Comparison of ENCODE assay signal across 19 cellular contexts in the genomic region with DNA sequence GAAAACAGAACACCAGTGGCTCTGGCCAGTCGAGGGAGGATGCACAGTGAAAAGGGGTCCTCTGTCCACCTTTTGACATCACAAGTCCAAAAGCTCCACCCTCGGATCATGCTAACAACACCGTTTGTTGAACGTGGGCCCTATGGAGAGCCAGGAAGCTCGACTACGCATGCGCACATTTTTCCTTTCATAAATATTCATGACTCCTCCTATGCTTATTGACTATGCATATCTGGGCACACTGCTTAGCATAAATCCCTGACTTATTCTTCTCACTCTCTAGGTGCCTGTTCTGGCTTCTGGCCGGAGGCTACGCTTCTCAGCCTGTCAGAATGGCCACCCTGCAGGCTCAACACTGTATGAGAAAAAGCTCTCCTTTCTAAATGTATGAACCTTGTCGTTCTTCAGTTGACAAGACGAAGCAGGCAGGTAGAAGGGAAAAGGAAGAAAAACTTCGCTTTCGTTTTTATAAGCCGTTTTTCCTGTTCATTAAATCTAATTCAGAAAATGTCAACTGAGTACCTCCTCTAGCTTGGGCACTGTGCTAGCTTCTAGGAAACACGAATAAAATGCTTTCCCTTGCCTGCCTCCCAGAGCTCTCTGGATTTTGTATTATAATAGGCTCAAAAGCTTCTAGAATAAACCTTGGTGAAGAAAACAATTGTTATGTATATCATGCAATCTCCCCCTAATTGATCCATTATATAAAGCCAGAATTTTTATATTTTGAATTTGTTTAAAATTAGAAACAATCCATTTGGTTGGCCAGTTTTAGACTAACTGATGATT.
DNase-seq lines count a peak whose midpoint lies in the region; ATAC-seq, FAIRE-seq and TF ChIP-seq lines count a peak whose summit lies in the region.
"Had no signal": no experiment of that assay in that cellular context is flagged by ENCODE, and none has a peak within 500 bp of the region (broad histone marks: within the 10 kb centered on the region; RNA-seq: fewer than 3 reads in every experiment).

No MANE protein-coding gene starts in this region.

- no peaks in the 10 kb centered on the region for H3F3A ChIP-seq in neural cell (ENCODE audit: insufficient read depth, low read length, poor library complexity, severe bottlenecking)

- no peak for TF ChIP-seq EP300 in K562 (IDR thresholded peaks at IDR 0.05; ENCODE audit: low read length)
- TF ChIP-seq EP300 in neural cell (conservative IDR thresholded peaks at IDR 0.05; ENCODE audit: poor library complexity, severe bottlenecking), result no peak
- no peak for TF ChIP-seq EP300 in tibial nerve (IDR thresholded peaks at IDR 0.05)

- H3K9me1 ChIP-seq in K562 (ENCODE audit: control insufficient read depth, insufficient read depth, low read length), result no peaks in the 10 kb centered on the region

- H3K27ac ChIP-seq in K562 (ENCODE audit: extremely low read depth, low read depth, low read length) (no peak overlapping the region), neural cell (ENCODE audit: low read length) (peak overlapping the region; percentile 26), A673 (ENCODE audit: low read depth, low read length, poor library complexity, severe bottlenecking) (no peak overlapping the region), tibial nerve (no peak overlapping the region)
- H3K27ac ChIP-seq: 22Rv1, C4-2B, KMS-11, Peyer's patch had no signal

- in situ Hi-C loops in K562 (cut with MboI), result no loop called here

- no peaks in the 10 kb centered on the region for H3K4me1 ChIP-seq in K562 (replicated peaks in 1 of 2; ENCODE audit: control insufficient read depth in 2 of 2, insufficient read depth in 2 of 2, low read length in 2 of 2)
- H3K4me1 ChIP-seq in A673 (ENCODE audit: insufficient read depth, low read length, poor library complexity, severe bottlenecking), result no peaks in the 10 kb centered on the region
- H3K4me1 ChIP-seq in tibial nerve, result no peaks in the 10 kb centered on the region
- H3K4me1 ChIP-seq: Peyer's patch had no signal

- CTCF ChIA-PET in K562 (lab: Yijun Ruan, JAX; ENCODE audit: low intra/inter-chr PET ratio), result no interaction called here
- CTCF ChIA-PET in A673 (lab: Charles Lee), result no interaction called here

- no peak overlapping the region for H3K9ac ChIP-seq in K562 (ENCODE audit: insufficient read depth in 1 of 2, low read depth in 2 of 2, low read length in 2 of 2)
- H3K9ac ChIP-seq in neural cell (ENCODE audit: low read length), result no peak overlapping the region
- H3K9ac ChIP-seq: KMS-11 had no signal

- H3K9me3 ChIP-seq in K562 (replicated peaks; ENCODE audit: control insufficient read depth, insufficient read depth, low read depth, low read length) (no peaks in the 10 kb centered on the region), neural cell (ENCODE audit: low read length) (no peaks in the 10 kb centered on the region), A673 (ENCODE audit: low read depth, low read length, poor library complexity, severe bottlenecking) (peaks cover 10% of the 10 kb centered on the region), tibial nerve (no peaks in the 10 kb centered on the region)
- H3K9me3 ChIP-seq: Peyer's patch had no signal

- H3K27me3 ChIP-seq in K562 (ENCODE audit: control insufficient read depth in 2 of 2, insufficient read depth in 2 of 2, low read length in 2 of 2) (peaks cover 3 to 17% of the 10 kb centered on the region in 2 experiments; a peak in 4 of 5 replicates), neural cell (ENCODE audit: insufficient read depth, low read depth, low read length) (no peaks in the 10 kb centered on the region), A673 (replicated peaks; ENCODE audit: insufficient read depth, low read depth, low read length, poor library complexity) (no peaks in the 10 kb centered on the region), tibial nerve (no peaks in the 10 kb centered on the region)
- H3K27me3 ChIP-seq: Peyer's patch had no signal

- H3K9me2 ChIP-seq in neural cell (ENCODE audit: insufficient read depth, low read length), result no peaks in the 10 kb centered on the region

- H3K4me3 ChIP-seq in K562, result no peak overlapping the region
- H3K4me3 ChIP-seq in neural cell (ENCODE audit: low read length), result no peak overlapping the region
- H3K4me3 ChIP-seq in A673 (ENCODE audit: low read depth, low read length, poor library complexity, severe bottlenecking), result no peak overlapping the region
- H3K4me3 ChIP-seq in tibial nerve, result no peak overlapping the region
- H3K4me3 ChIP-seq: Peyer's patch had no signal

- 1% methylated on average over 15 of the region's 15 CpGs for WGBS in K562 (ENCODE audit: insufficient coverage, low coverage, missing lambda C conversion rate)
- 77 to 85% methylated on average over 15 of the region's 15 CpGs for WGBS in tibial nerve, 2 donors

- intact Hi-C loops in K562 (cut with micrococcal nuclease), result no loop called here
- intact Hi-C loops in A673 (cut with micrococcal nuclease; ENCODE audit: unreplicated experiment), result no loop called here

- H3K79me2 ChIP-seq in K562 (ENCODE audit: control insufficient read depth, insufficient read depth, low read length) (no peaks in the 10 kb centered on the region), neural cell (replicated peaks; ENCODE audit: insufficient read depth, low read length) (no peaks in the 10 kb centered on the region)

- H3K4me2 ChIP-seq in K562 (ENCODE audit: insufficient read depth, low read length) (no peak overlapping the region), neural cell (ENCODE audit: low read length) (no peak overlapping the region)
- H3K4me2 ChIP-seq: KMS-11 had no signal

- POLR2A ChIA-PET in K562 (lab: Yijun Ruan, JAX), result no interaction called here
- POLR2A ChIA-PET in A673 (lab: Charles Lee; ENCODE audit: low non-redundant PET), result no interaction called here

- peak; percentile 64; the same call in 2 of the 3 replicates for ATAC-seq in K562
- ATAC-seq: HepG2 had no signal

- H2AFZ ChIP-seq in K562 (ENCODE audit: low read depth, low read length) (no peak overlapping the region), neural cell (ENCODE audit: low read depth, low read length) (no peak overlapping the region)

- no peak for TF ChIP-seq POLR2A in K562 (conservative IDR thresholded peaks at IDR 0.05)
- no peak for TF ChIP-seq POLR2A in tibial nerve (IDR thresholded peaks at IDR 0.05)

- TF ChIP-seq CTCF in K562 (IDR thresholded peaks at IDR 0.05 in 2 of 3, conservative IDR thresholded peaks at IDR 0.05 in 1 of 3; ENCODE audit: insufficient read depth in 2 of 3, low read depth in 1 of 3, low read length in 3 of 3) (no peak), neural cell (IDR thresholded peaks at IDR 0.05; ENCODE audit: poor library complexity, severe bottlenecking) (no peak), A673 (conservative IDR thresholded peaks at IDR 0.05; ENCODE audit: low read depth, low read length) (no peak), tibial nerve (IDR thresholded peaks at IDR 0.05) (no peak)

- H4K20me1 ChIP-seq in K562 (replicated peaks; ENCODE audit: control insufficient read depth, insufficient read depth, low read length) (0 out of 2 replicates have a peak, but pooled peaks cover 3% of the 10 kb centered on the region), neural cell (ENCODE audit: insufficient read depth) (no peaks in the 10 kb centered on the region)

- DNase-seq in ELF-1 (ENCODE audit: low read depth, low spot score) (peak; percentile 33), NCI-H526 (lab: John Stamatoyannopoulos, UW) (peak; percentile 11 to 62), K562 (ENCODE audit: extremely low read depth in 1 of 4, low spot score in 3 of 4) (peak in 1 of 4 experiments; percentile 7), OCI-M2 (lab: John Stamatoyannopoulos, UW; ENCODE audit: unreplicated experiment) (no peak), A673 (ENCODE audit: low spot score) (no peak), tibial nerve (ENCODE audit: low spot score in 2 of 2) (no peak), KG1 (lab: John Stamatoyannopoulos, UW) (no peak)
- DNase-seq: GDM1, GOT3, NCI-H1092 treated with DMSO at 0.1 percent for 48 hours, NCI-H1436 treated with DMSO at 0.1 percent for 48 hours, NCI-H1930, NCI-H774, Peyer's patch had no signal

- H3K36me3 ChIP-seq in K562 (ENCODE audit: control insufficient read depth, insufficient read depth, low read length) (no peaks in the 10 kb centered on the region), neural cell (ENCODE audit: insufficient read depth, low read length) (no peaks in the 10 kb centered on the region), A673 (ENCODE audit: insufficient read depth, low read length, poor library complexity, severe bottlenecking) (no peaks in the 10 kb centered on the region), tibial nerve (no peaks in the 10 kb centered on the region)
- H3K36me3 ChIP-seq: Peyer's patch had no signal

- TF ChIP-seq RAD21 in K562 (CRISPR knock-in tag; conservative IDR thresholded peaks at IDR 0.05 in 1 of 2, IDR thresholded peaks at IDR 0.05 in 1 of 2), result no peak
- TF ChIP-seq RAD21 in neural cell (conservative IDR thresholded peaks at IDR 0.05), result no peak

- BruUV-seq in K562 (replicated peaks; lab: Mats Ljungman, UMichigan) (no TSS peak), A673 (replicated peaks; lab: Mats Ljungman, UMichigan) (no TSS peak)

- no peak for FAIRE-seq in K562 (lab: Jason Lieb, UNC)
- FAIRE-seq: HepG2 had no signal

TF ChIP-seq in neural cell, 6 proteins besides CTCF, POLR2A, EP300 and RAD21 (continues in another document):
- TF ChIP-seq TAF1 (IDR thresholded peaks at IDR 0.05; ENCODE audit: low read depth) (no peak), MXI1 (conservative IDR thresholded peaks at IDR 0.05; ENCODE audit: poor library complexity, severe bottlenecking) (no peak)
- TF ChIP-seq, protein P1, sequence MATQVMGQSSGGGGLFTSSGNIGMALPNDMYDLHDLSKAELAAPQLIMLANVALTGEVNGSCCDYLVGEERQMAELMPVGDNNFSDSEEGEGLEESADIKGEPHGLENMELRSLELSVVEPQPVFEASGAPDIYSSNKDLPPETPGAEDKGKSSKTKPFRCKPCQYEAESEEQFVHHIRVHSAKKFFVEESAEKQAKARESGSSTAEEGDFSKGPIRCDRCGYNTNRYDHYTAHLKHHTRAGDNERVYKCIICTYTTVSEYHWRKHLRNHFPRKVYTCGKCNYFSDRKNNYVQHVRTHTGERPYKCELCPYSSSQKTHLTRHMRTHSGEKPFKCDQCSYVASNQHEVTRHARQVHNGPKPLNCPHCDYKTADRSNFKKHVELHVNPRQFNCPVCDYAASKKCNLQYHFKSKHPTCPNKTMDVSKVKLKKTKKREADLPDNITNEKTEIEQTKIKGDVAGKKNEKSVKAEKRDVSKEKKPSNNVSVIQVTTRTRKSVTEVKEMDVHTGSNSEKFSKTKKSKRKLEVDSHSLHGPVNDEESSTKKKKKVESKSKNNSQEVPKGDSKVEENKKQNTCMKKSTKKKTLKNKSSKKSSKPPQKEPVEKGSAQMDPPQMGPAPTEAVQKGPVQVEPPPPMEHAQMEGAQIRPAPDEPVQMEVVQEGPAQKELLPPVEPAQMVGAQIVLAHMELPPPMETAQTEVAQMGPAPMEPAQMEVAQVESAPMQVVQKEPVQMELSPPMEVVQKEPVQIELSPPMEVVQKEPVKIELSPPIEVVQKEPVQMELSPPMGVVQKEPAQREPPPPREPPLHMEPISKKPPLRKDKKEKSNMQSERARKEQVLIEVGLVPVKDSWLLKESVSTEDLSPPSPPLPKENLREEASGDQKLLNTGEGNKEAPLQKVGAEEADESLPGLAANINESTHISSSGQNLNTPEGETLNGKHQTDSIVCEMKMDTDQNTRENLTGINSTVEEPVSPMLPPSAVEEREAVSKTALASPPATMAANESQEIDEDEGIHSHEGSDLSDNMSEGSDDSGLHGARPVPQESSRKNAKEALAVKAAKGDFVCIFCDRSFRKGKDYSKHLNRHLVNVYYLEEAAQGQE (IDR thresholded peaks at IDR 0.05; ENCODE audit: borderline replicate concordance), result no peak

Comparison
In these comparisons a context has a peak if more than half of its experiments do, and no peak if none do; other contexts are left out.
1. DNase-seq: peak in ELF-1 (single experiment) and NCI-H526 (2 of 2); none in OCI-M2 (single experiment), A673 (single experiment), tibial nerve (0 of 2) and KG1 (single experiment).